In genomic region chr1:26434161-26434752, GRCh38 we compare ENCODE assay signal across 27 cellular contexts. TPM values are rescaled to one million over a fixed set of nuclear protein-coding genes. Genes with fewer than 3 reads are reported as not detected.
DNase-seq lines count a peak whose midpoint lies in the region; ATAC-seq, FAIRE-seq and TF ChIP-seq lines count a peak whose summit lies in the region.
"Had no signal": no experiment of that assay in that cellular context is flagged by ENCODE, and none has a peak within 500 bp of the region (broad histone marks: within the 10 kb centered on the region; RNA-seq: fewer than 3 reads in every experiment).

No MANE protein-coding gene starts in this region.

- H3K4me1 Mint-ChIP-seq in nephron = peaks cover 8% of the 10 kb centered on the region
- peaks cover 17% of the 10 kb centered on the region for H3K4me1 Mint-ChIP-seq in T-helper 2 cell treated with Interferon-gamma antibody and Interleukin-4, amounts not matched to agents 5 μg/mL and 100 μg/mL, for 36 hours (ENCODE audit: low read depth)

- no peaks in the 10 kb centered on the region for H4K20me1 ChIP-seq in Loucy (ENCODE audit: insufficient read depth, low read length, poor library complexity, severe bottlenecking)
- H4K20me1 ChIP-seq in K562 (replicated peaks; ENCODE audit: control insufficient read depth, insufficient read depth, low read length) = no peaks in the 10 kb centered on the region

- CTCF ChIA-PET in K562 (lab: Yijun Ruan, JAX; ENCODE audit: low intra/inter-chr PET ratio) = interaction anchor here (0.6 kb wide), 1 partner anchor 554 kb away, joined by 4 read pairs; no protein-coding TSS in a partner anchor

- H3K4me2 ChIP-seq in Loucy (ENCODE audit: low read depth, low read length, poor library complexity, severe bottlenecking) (peak overlapping the region; percentile 97), K562 (ENCODE audit: insufficient read depth, low read length) (no peak overlapping the region)

- no peak overlapping the region for H3K27ac Mint-ChIP-seq in nephron
- H3K27ac Mint-ChIP-seq in T-helper 2 cell treated with Interferon-gamma antibody and Interleukin-4, amounts not matched to agents 5 μg/mL and 100 μg/mL, for 36 hours = no peak overlapping the region
- H3K27ac Mint-ChIP-seq: CD4-positive, alpha-beta T cell; T-cell had no signal

- POLR2A ChIA-PET in K562 (lab: Yijun Ruan, JAX) = interaction anchor here (0.6 to 1.2 kb wide), 3 partner anchors 22 to 283 kb away, joined by 3 to 4 read pairs (median 3); no protein-coding TSS in a partner anchor

- TF ChIP-seq CTCF in Loucy (conservative IDR thresholded peaks at IDR 0.05; ENCODE audit: low read length) (no peak), K562 (IDR thresholded peaks at IDR 0.05 in 2 of 3, conservative IDR thresholded peaks at IDR 0.05 in 1 of 3; ENCODE audit: insufficient read depth in 2 of 3, low read depth in 1 of 3, low read length in 3 of 3) (no peak), nephron (IDR thresholded peaks at IDR 0.05; ENCODE audit: unreplicated experiment in 3 of 3) (no peak)

- H3F3A ChIP-seq in Loucy (ENCODE audit: low read depth) = no peaks in the 10 kb centered on the region

- no peak for TF ChIP-seq EP300 in K562 (IDR thresholded peaks at IDR 0.05; ENCODE audit: low read length)

- H3K9me1 ChIP-seq in K562 (ENCODE audit: control insufficient read depth, insufficient read depth, low read length) = no peaks in the 10 kb centered on the region

- H3K9me3 ChIP-seq in Loucy (ENCODE audit: insufficient read depth, low read depth, low read length) (no peaks in the 10 kb centered on the region), K562 (replicated peaks; ENCODE audit: control insufficient read depth, insufficient read depth, low read depth, low read length) (no peaks in the 10 kb centered on the region), aorta (ENCODE audit: control insufficient read depth, low read length) (no peaks in the 10 kb centered on the region)
- H3K9me3 ChIP-seq: esophagus muscularis mucosa, HAP-1, sigmoid colon, tibial artery had no signal

- peaks cover 19% of the 10 kb centered on the region for H3K79me2 ChIP-seq in Loucy (ENCODE audit: insufficient read depth, low read length)
- peaks cover 32% of the 10 kb centered on the region for H3K79me2 ChIP-seq in K562 (ENCODE audit: control insufficient read depth, insufficient read depth, low read length)

- in situ Hi-C loops in K562 (cut with MboI) = no loop called here

- H3K36me3 Mint-ChIP-seq in nephron (ENCODE audit: low read depth) = peaks cover 17% of the 10 kb centered on the region
- peaks cover 17% of the 10 kb centered on the region for H3K36me3 Mint-ChIP-seq in T-helper 2 cell treated with Interferon-gamma antibody and Interleukin-4, amounts not matched to agents 5 μg/mL and 100 μg/mL, for 36 hours (ENCODE audit: low read depth)

- ATAC-seq in K562 (no peak), aorta (ENCODE audit: low FRiP score) (no peak), GM21825 (IDR thresholded peaks at IDR 0.05; ENCODE audit: unreplicated experiment) (no peak)
- ATAC-seq: activated CD4-positive, CD25-positive, alpha-beta regulatory T cell treated with anti-CD3 and anti-CD28 coated beads, Interleukin-2, amount 50 U/mL, for 24 hours; T-cell had no signal

- H2AFZ ChIP-seq in Loucy (ENCODE audit: low read length) (no peak overlapping the region), K562 (ENCODE audit: low read depth, low read length) (no peak overlapping the region)

- intact Hi-C loops in K562 (cut with micrococcal nuclease) (no loop called here), aorta (cut with DNase I) (loop anchor here in 1 of 2 donors (5.0 kb wide), 1 partner anchor 38 kb away; the partner anchor contains the start of gene HMGN2)

- no peak for TF ChIP-seq POLR2A in K562 (conservative IDR thresholded peaks at IDR 0.05)

- H3K27ac ChIP-seq in K562 (ENCODE audit: extremely low read depth, low read depth, low read length) (no peak overlapping the region), aorta (ENCODE audit: low read depth in 1 of 2, low read length in 2 of 2) (no peak overlapping the region)
- H3K27ac ChIP-seq: 22Rv1, esophagus muscularis mucosa, RWPE1, sigmoid colon, tibial artery had no signal

- no peak for TF ChIP-seq RAD21 in K562 (CRISPR knock-in tag; conservative IDR thresholded peaks at IDR 0.05 in 1 of 2, IDR thresholded peaks at IDR 0.05 in 1 of 2)

- peaks cover 4% of the 10 kb centered on the region for H3K27me3 Mint-ChIP-seq in nephron (ENCODE audit: low read depth)
- H3K27me3 Mint-ChIP-seq in T-helper 2 cell treated with Interferon-gamma antibody and Interleukin-4, amounts not matched to agents 5 μg/mL and 100 μg/mL, for 36 hours (ENCODE audit: low read depth) = peaks cover 10% of the 10 kb centered on the region
- H3K27me3 Mint-ChIP-seq: CD4-positive, alpha-beta T cell; T-cell had no signal

- H3K9me2 ChIP-seq in Loucy (replicated peaks; ENCODE audit: low read depth, low read length) = no peaks in the 10 kb centered on the region

- H3K4me1 ChIP-seq in Loucy (ENCODE audit: insufficient read depth, low read length, poor library complexity, severe bottlenecking) (peaks cover 14% of the 10 kb centered on the region), K562 (replicated peaks in 1 of 2; ENCODE audit: control insufficient read depth in 2 of 2, insufficient read depth in 2 of 2, low read length in 2 of 2) (peaks cover 7 to 16% of the 10 kb centered on the region in 2 experiments; a peak in 4 of 5 replicates), aorta (ENCODE audit: control insufficient read depth in 1 of 2, insufficient read depth in 2 of 2, low read length in 2 of 2) (peaks cover 0 to 2% of the 10 kb centered on the region in 2 donors)

- no peak for FAIRE-seq in K562 (lab: Jason Lieb, UNC)
- FAIRE-seq: colon, keratinocyte had no signal

- no peak overlapping the region for H3K9ac ChIP-seq in Loucy (ENCODE audit: low read depth, low read length, poor library complexity, severe bottlenecking)
- no peak overlapping the region for H3K9ac ChIP-seq in K562 (ENCODE audit: insufficient read depth in 1 of 2, low read depth in 2 of 2, low read length in 2 of 2)

- peak overlapping the region; percentile 92 for H3K4me3 ChIP-seq in Loucy (ENCODE audit: low read length, poor library complexity, severe bottlenecking)
- no peak overlapping the region for H3K4me3 ChIP-seq in K562
- H3K4me3 ChIP-seq in aorta (ENCODE audit: low read length in 2 of 2) = no peak overlapping the region
- H3K4me3 ChIP-seq: esophagus muscularis mucosa, HAP-1, sigmoid colon, tibial artery had no signal

- peak overlapping the region in 2 of 3 experiments; percentile 0 to 39 for H3K4me3 Mint-ChIP-seq in nephron
- H3K4me3 Mint-ChIP-seq in T-helper 2 cell treated with Interferon-gamma antibody and Interleukin-4, amounts not matched to agents 5 μg/mL and 100 μg/mL, for 36 hours = no peak overlapping the region
- H3K4me3 Mint-ChIP-seq: CD4-positive, alpha-beta T cell had no signal

- no peaks in the 10 kb centered on the region for H3K9me3 Mint-ChIP-seq in nephron
- no peaks in the 10 kb centered on the region for H3K9me3 Mint-ChIP-seq in T-helper 2 cell treated with Interferon-gamma antibody and Interleukin-4, amounts not matched to agents 5 μg/mL and 100 μg/mL, for 36 hours
- H3K9me3 Mint-ChIP-seq: CD4-positive, alpha-beta T cell; T-cell had no signal

- BruUV-seq in K562 (replicated peaks; lab: Mats Ljungman, UMichigan) = no TSS peak

- H3K27me3 ChIP-seq in Loucy (ENCODE audit: insufficient read depth, low read length, poor library complexity, severe bottlenecking) (no peaks in the 10 kb centered on the region), K562 (ENCODE audit: control insufficient read depth in 2 of 2, insufficient read depth in 2 of 2, low read length in 2 of 2) (no peaks in the 10 kb centered on the region), aorta (ENCODE audit: control insufficient read depth in 1 of 2, insufficient read depth in 2 of 2, low read length in 1 of 2) (no peaks in the 10 kb centered on the region)
- H3K27me3 ChIP-seq: esophagus muscularis mucosa, sigmoid colon, tibial artery had no signal

- H3K36me3 ChIP-seq in Loucy (ENCODE audit: insufficient read depth, low read length) (peaks cover 9% of the 10 kb centered on the region; the same call in 1 of the 2 replicates), K562 (ENCODE audit: control insufficient read depth, insufficient read depth, low read length) (peaks cover 40% of the 10 kb centered on the region; the same call in 2 of the 3 replicates), aorta (ENCODE audit: control insufficient read depth in 1 of 2, insufficient read depth in 2 of 2, low read length in 1 of 2) (peaks cover 0 to 6% of the 10 kb centered on the region in 2 donors)

- DNase-seq in NCI-H2171 treated with DMSO at 0.1 percent for 48 hours (lab: John Stamatoyannopoulos, UW) = peak; percentile 48
- no peak for DNase-seq in NCI-H2171 (lab: John Stamatoyannopoulos, UW)
- DNase-seq in K562 (ENCODE audit: extremely low read depth in 1 of 4, low spot score in 3 of 4) = no peak
- no peak for DNase-seq in aorta
- no peak for DNase-seq in T-helper 2 cell treated with Interferon-gamma antibody and Interleukin-4, amounts not matched to agents 5 μg/mL and 100 μg/mL, for 36 hours (ENCODE audit: low spot score)
- DNase-seq: activated CD8-positive, alpha-beta memory T cell treated with anti-CD3 and anti-CD28 coated beads, Interleukin-2, amount 50 U/mL, for 48 hours; CD4-positive, alpha-beta T cell; EL; head of caudate nucleus; NCI-H2107; NCI-H774; nucleus accumbens; sigmoid colon; stimulated activated CD8-positive, alpha-beta memory T cell treated with anti-CD3 and anti-CD28 coated beads, Interleukin-4, amount 100 ng/mL, for 48 hours; T-cell; tibial artery had no signal

RNA-seq across cellular contexts. Expression of gene DHDDS, which starts 2.1 kb away (rescaled TPM):
- total RNA-seq in K562 (2011; cell fraction: chromatin; rRNA removed; ENCODE audit: low replicate concordance) = 193 and 199 TPM in 2 replicates
- 118 TPM in 2 replicates for total RNA-seq in K562 (2011; cell fraction: nucleolus; rRNA removed)
- 160 and 187 TPM in 2 replicates for total RNA-seq in K562 (2011; cell fraction: nucleoplasm; rRNA removed)
- 40.8 and 45.3 TPM in 2 replicates for total RNA-seq in K562 (2014; rRNA removed)
- total RNA-seq in K562 (2014; rRNA removed; fragmentation: Illumina TruSeq; extraction: Trizol) = 49.6 and 51.4 TPM in 2 replicates
- 46.8 and 47.4 TPM in 2 replicates for total RNA-seq in K562 (2015; rRNA removed; fragmentation: Illumina TruSeq; extraction: Trizol)
- total RNA-seq in K562 (2021) = 55.0 and 60.4 TPM in 2 replicates
- 34.8 and 39.8 TPM in 2 replicates for polyA plus RNA-seq in K562 (2011; rRNA removed)
- polyA plus RNA-seq in K562 (2011; cell fraction: cytosol; rRNA removed) = 30.4 and 33.9 TPM in 2 replicates
- 36.1 and 38.4 TPM in 2 replicates for polyA plus RNA-seq in K562 (2011; cell fraction: nucleus; rRNA removed)
- polyA plus RNA-seq in K562 (2012) = 30.7 and 44.5 TPM in 2 replicates
- polyA plus RNA-seq in K562 (2014; fragmentation: Illumina TruSeq; extraction: Trizol) = 41.8 and 50.3 TPM in 2 replicates
- polyA plus RNA-seq in K562 (2014; fragmentation: Nextera tagmentation; extraction: Ambion mirVana) = 10 to 100 TPM; 33.3 to 44.3 TPM
- polyA plus RNA-seq in K562 (2014; rRNA removed) = 38.3 and 42.1 TPM in 2 replicates
- polyA minus RNA-seq in K562 (2011; rRNA and poly(A)+ RNA removed) = 75.8 and 89.1 TPM in 2 replicates
- 23.4 and 26.7 TPM in 2 replicates for polyA minus RNA-seq in K562 (2011; cell fraction: cytosol; rRNA and poly(A)+ RNA removed)
- 39.3 and 68.4 TPM in 2 replicates for polyA minus RNA-seq in K562 (2011; cell fraction: nucleus; rRNA and poly(A)+ RNA removed)
- total RNA-seq in aorta = 10 to 100 TPM; 42.3 to 46.4 TPM
- polyA plus RNA-seq in aorta = 10 to 100 TPM; 18.0 to 25.5 TPM

RNA-seq across cellular contexts. Expression of gene LIN28A, which starts 23.6 kb away (rescaled TPM):
- total RNA-seq in K562 (2011; cell fraction: chromatin; rRNA removed; ENCODE audit: low replicate concordance) = 0.51 and 0.97 TPM in 2 replicates
- 0.53 and 0.67 TPM in 2 replicates for total RNA-seq in K562 (2011; cell fraction: nucleolus; rRNA removed)
- 0.81 and 1.5 TPM in 2 replicates for total RNA-seq in K562 (2011; cell fraction: nucleoplasm; rRNA removed)
- total RNA-seq in K562 (2014; rRNA removed) (3.1 and 3.8 TPM in 2 replicates), K562 (2014; rRNA removed; fragmentation: Illumina TruSeq; extraction: Trizol) (4.3 and 4.5 TPM in 2 replicates), K562 (2015; rRNA removed; fragmentation: Illumina TruSeq; extraction: Trizol) (4.5 and 5.4 TPM in 2 replicates), K562 (2021) (5.1 TPM in 2 replicates), aorta (not detected)
- polyA plus RNA-seq in K562 (2011; rRNA removed) (0.26 and 5.2 TPM in 2 replicates), K562 (2014; fragmentation: Illumina TruSeq; extraction: Trizol) (3.5 and 3.9 TPM in 2 replicates), K562 (2014; fragmentation: Nextera tagmentation; extraction: Ambion mirVana) (1 to 10 TPM in 1 of 2 experiments, under 1 TPM in 1; 0.80 to 1.0 TPM), K562 (2014; rRNA removed) (2.4 and 3.2 TPM in 2 replicates), aorta (not detected)
- polyA plus RNA-seq in K562 (2011; cell fraction: cytosol; rRNA removed) = 0.25 and 1.9 TPM in 2 replicates
- polyA plus RNA-seq in K562 (2011; cell fraction: nucleus; rRNA removed) = 0.15 and 1.7 TPM in 2 replicates
- polyA plus RNA-seq in K562 (2012) = 0.24 and 1.0 TPM in 2 replicates
- 0.69 and 13.6 TPM in 2 replicates for polyA minus RNA-seq in K562 (2011; rRNA and poly(A)+ RNA removed)
- 0.36 and 6.4 TPM in 2 replicates for polyA minus RNA-seq in K562 (2011; cell fraction: cytosol; rRNA and poly(A)+ RNA removed)
- polyA minus RNA-seq in K562 (2011; cell fraction: nucleus; rRNA and poly(A)+ RNA removed) = 0.11 and 0.81 TPM in 2 replicates
- total RNA-seq: CD4-positive, alpha-beta T cell; esophagus muscularis mucosa; sigmoid colon had no signal
- polyA plus RNA-seq: adipose tissue, keratinocyte, sigmoid colon had no signal

RNA-seq across cellular contexts. Expression of gene HMGN2, which starts 38.0 kb away (rescaled TPM):
- total RNA-seq in K562 (2011; cell fraction: chromatin; rRNA removed; ENCODE audit: low replicate concordance) = 381 and 607 TPM in 2 replicates
- total RNA-seq in K562 (2011; cell fraction: nucleolus; rRNA removed) = 219 and 264 TPM in 2 replicates
- total RNA-seq in K562 (2011; cell fraction: nucleoplasm; rRNA removed) = 460 and 546 TPM in 2 replicates
- 965 and 1,011 TPM in 2 replicates for total RNA-seq in K562 (2014; rRNA removed)
- total RNA-seq in K562 (2014; rRNA removed; fragmentation: Illumina TruSeq; extraction: Trizol) = 866 and 959 TPM in 2 replicates
- total RNA-seq in K562 (2015; rRNA removed; fragmentation: Illumina TruSeq; extraction: Trizol) = 983 and 1,131 TPM in 2 replicates
- 972 and 1,007 TPM in 2 replicates for total RNA-seq in K562 (2021)
- polyA plus RNA-seq in K562 (2011; rRNA removed) = 370 and 462 TPM in 2 replicates
- 151 and 308 TPM in 2 replicates for polyA plus RNA-seq in K562 (2011; cell fraction: cytosol; rRNA removed)
- 496 and 1,136 TPM in 2 replicates for polyA plus RNA-seq in K562 (2011; cell fraction: nucleus; rRNA removed)
- 1,292 and 1,447 TPM in 2 replicates for polyA plus RNA-seq in K562 (2012)
- polyA plus RNA-seq in K562 (2014; fragmentation: Illumina TruSeq; extraction: Trizol) = 1,354 and 1,569 TPM in 2 replicates
- 1,000 to 10,000 TPM in 1 of 2 experiments, 100 to 1,000 TPM in 1; 805 to 1,140 TPM for polyA plus RNA-seq in K562 (2014; fragmentation: Nextera tagmentation; extraction: Ambion mirVana)
- polyA plus RNA-seq in K562 (2014; rRNA removed) = 577 and 603 TPM in 2 replicates
- polyA minus RNA-seq in K562 (2011; rRNA and poly(A)+ RNA removed) = 169 and 229 TPM in 2 replicates
- 143 and 214 TPM in 2 replicates for polyA minus RNA-seq in K562 (2011; cell fraction: cytosol; rRNA and poly(A)+ RNA removed)
- 90.3 and 188 TPM in 2 replicates for polyA minus RNA-seq in K562 (2011; cell fraction: nucleus; rRNA and poly(A)+ RNA removed)
- total RNA-seq in aorta = 100 to 1,000 TPM; 153 to 171 TPM
- polyA plus RNA-seq in aorta = 100 to 1,000 TPM; 385 to 535 TPM
